ENCODE assay signal across 1 cellular context in the genomic region with DNA sequence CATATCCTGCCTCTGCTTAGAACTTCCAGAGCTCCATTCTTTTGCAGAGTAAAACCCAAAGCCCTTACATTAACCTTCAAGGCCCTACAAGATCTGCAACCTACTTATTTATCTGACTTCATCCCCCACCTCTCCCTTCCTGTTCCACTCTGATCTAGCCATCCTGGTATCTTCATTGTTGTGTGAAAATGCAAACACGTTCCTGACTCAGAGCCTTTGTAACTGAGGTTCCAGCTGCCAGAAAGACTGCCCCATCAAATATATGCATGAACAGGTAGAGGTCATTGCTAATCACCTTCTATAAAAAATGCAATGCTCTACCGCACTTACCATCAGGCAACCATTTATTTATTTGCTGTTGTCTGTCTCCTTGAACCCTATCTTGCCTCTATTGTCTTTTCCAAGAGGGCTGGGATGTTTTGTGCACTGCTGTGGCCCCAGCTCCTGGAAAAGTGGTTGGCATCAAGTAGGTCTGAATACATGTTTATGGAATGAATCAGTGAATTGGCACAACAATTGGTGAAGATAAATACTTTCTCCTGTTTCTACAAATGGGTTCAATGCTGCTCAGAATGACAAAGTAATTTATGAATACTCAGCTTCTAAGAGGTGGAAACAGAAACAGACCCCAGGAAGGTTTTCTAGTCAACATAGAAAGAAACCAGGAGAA.
TF ChIP-seq lines count a peak whose summit lies in the region.

No MANE protein-coding gene starts in this region.

TF ChIP-seq in GM23338, 12 proteins besides CTCF, POLR2A, EP300 and RAD21 (continued from another document):
- TF ChIP-seq, protein P1, sequence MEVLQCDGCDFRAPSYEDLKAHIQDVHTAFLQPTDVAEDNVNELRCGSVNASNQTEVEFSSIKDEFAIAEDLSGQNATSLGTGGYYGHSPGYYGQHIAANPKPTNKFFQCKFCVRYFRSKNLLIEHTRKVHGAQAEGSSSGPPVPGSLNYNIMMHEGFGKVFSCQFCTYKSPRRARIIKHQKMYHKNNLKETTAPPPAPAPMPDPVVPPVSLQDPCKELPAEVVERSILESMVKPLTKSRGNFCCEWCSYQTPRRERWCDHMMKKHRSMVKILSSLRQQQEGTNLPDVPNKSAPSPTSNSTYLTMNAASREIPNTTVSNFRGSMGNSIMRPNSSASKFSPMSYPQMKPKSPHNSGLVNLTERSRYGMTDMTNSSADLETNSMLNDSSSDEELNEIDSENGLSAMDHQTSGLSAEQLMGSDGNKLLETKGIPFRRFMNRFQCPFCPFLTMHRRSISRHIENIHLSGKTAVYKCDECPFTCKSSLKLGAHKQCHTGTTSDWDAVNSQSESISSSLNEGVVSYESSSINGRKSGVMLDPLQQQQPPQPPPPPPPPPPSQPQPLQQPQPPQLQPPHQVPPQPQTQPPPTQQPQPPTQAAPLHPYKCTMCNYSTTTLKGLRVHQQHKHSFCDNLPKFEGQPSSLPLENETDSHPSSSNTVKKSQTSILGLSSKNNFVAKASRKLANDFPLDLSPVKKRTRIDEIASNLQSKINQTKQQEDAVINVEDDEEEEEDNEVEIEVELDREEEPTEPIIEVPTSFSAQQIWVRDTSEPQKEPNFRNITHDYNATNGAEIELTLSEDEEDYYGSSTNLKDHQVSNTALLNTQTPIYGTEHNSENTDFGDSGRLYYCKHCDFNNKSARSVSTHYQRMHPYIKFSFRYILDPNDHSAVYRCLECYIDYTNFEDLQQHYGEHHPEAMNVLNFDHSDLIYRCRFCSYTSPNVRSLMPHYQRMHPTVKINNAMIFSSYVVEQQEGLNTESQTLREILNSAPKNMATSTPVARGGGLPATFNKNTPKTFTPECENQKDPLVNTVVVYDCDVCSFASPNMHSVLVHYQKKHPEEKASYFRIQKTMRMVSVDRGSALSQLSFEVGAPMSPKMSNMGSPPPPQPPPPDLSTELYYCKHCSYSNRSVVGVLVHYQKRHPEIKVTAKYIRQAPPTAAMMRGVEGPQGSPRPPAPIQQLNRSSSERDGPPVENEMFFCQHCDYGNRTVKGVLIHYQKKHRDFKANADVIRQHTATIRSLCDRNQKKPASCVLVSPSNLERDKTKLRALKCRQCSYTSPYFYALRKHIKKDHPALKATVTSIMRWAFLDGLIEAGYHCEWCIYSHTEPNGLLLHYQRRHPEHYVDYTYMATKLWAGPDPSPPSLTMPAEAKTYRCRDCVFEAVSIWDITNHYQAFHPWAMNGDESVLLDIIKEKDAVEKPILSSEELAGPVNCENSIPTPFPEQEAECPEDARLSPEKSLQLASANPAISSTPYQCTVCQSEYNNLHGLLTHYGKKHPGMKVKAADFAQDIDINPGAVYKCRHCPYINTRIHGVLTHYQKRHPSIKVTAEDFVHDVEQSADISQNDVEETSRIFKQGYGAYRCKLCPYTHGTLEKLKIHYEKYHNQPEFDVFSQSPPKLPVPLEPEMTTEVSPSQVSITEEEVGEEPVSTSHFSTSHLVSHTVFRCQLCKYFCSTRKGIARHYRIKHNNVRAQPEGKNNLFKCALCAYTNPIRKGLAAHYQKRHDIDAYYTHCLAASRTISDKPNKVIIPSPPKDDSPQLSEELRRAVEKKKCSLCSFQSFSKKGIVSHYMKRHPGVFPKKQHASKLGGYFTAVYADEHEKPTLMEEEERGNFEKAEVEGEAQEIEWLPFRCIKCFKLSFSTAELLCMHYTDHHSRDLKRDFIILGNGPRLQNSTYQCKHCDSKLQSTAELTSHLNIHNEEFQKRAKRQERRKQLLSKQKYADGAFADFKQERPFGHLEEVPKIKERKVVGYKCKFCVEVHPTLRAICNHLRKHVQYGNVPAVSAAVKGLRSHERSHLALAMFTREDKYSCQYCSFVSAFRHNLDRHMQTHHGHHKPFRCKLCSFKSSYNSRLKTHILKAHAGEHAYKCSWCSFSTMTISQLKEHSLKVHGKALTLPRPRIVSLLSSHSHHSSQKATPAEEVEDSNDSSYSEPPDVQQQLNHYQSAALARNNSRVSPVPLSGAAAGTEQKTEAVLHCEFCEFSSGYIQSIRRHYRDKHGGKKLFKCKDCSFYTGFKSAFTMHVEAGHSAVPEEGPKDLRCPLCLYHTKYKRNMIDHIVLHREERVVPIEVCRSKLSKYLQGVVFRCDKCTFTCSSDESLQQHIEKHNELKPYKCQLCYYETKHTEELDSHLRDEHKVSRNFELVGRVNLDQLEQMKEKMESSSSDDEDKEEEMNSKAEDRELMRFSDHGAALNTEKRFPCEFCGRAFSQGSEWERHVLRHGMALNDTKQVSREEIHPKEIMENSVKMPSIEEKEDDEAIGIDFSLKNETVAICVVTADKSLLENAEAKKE (CRISPR knock-in tag; IDR thresholded peaks at IDR 0.05): no peak
- TF ChIP-seq, protein P2, sequence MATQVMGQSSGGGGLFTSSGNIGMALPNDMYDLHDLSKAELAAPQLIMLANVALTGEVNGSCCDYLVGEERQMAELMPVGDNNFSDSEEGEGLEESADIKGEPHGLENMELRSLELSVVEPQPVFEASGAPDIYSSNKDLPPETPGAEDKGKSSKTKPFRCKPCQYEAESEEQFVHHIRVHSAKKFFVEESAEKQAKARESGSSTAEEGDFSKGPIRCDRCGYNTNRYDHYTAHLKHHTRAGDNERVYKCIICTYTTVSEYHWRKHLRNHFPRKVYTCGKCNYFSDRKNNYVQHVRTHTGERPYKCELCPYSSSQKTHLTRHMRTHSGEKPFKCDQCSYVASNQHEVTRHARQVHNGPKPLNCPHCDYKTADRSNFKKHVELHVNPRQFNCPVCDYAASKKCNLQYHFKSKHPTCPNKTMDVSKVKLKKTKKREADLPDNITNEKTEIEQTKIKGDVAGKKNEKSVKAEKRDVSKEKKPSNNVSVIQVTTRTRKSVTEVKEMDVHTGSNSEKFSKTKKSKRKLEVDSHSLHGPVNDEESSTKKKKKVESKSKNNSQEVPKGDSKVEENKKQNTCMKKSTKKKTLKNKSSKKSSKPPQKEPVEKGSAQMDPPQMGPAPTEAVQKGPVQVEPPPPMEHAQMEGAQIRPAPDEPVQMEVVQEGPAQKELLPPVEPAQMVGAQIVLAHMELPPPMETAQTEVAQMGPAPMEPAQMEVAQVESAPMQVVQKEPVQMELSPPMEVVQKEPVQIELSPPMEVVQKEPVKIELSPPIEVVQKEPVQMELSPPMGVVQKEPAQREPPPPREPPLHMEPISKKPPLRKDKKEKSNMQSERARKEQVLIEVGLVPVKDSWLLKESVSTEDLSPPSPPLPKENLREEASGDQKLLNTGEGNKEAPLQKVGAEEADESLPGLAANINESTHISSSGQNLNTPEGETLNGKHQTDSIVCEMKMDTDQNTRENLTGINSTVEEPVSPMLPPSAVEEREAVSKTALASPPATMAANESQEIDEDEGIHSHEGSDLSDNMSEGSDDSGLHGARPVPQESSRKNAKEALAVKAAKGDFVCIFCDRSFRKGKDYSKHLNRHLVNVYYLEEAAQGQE (IDR thresholded peaks at IDR 0.05; ENCODE audit: unreplicated experiment): no peak
- TF ChIP-seq EZH2 (IDR thresholded peaks at IDR 0.05; ENCODE audit: low read depth, unreplicated experiment): no peak
